Comparison of ENCODE assay signal across 14 cellular contexts in the genomic region with DNA sequence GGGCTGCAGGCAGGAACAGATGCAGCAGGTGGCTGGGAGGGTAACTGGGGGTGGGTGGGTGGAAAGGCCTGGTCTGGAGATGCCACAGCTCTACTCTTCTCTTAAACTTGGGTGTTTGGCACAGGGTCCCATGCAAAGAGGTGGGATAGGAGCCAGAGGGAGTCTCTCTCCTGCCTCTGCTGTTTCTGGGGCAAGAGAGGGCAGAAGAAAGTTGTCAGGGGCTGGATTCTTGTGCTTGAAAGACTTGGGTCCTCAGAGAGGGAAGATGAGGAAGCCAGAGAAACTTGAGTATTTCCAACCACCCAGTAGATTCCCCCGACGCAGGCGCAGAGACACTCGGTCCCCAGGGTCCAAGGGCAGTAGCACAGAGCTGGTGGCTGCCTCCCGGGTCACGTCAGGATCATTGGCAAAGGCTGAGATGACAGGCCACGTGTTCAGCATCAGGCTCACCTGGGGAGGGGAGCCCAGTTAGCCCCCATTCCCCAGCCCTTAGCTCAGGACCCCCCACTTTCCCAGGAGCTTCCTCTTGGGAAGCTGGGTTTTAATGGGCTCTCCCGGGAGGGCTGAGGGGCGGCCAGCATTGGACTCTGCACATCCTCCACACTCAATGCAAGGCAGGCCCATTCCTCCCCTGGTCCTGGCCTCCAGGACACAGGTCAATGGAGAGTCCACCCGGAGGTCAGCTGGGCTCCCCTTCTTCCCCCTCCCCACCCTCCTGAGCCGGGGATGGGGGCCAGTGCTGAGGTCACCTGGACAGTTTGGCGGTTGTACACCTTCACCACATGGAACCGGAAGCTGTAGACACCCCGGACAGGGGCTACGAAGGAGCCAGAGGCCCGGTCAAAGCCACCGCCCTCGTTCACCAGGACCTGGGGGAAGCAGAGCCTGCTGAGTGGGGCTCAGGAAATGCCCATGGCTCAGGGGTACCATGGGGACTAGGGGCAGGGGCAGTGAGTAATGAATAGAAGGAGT. TPM values are rescaled to one million over a fixed set of nuclear protein-coding genes. Genes with fewer than 3 reads are reported as not detected.
A peak's percentile ranks its signal among the peaks of the same experiment; 100 is the strongest.
DNase-seq lines count a peak whose midpoint lies in the region; ATAC-seq, FAIRE-seq and TF ChIP-seq lines count a peak whose summit lies in the region.
"Had no signal": no experiment of that assay in that cellular context is flagged by ENCODE, and none has a peak within 500 bp of the region (broad histone marks: within the 10 kb centered on the region; RNA-seq: fewer than 3 reads in every experiment).

No MANE protein-coding gene starts in this region.

- no peaks in the 10 kb centered on the region for H3K27me3 ChIP-seq in right cardiac atrium (ENCODE audit: control insufficient read depth, insufficient read depth)
- peaks cover 4% of the 10 kb centered on the region for H3K27me3 ChIP-seq in astrocyte (ENCODE audit: insufficient read depth, low read length)
- H3K27me3 ChIP-seq in muscle layer of duodenum (ENCODE audit: low read depth, low read length) = no peaks in the 10 kb centered on the region
- H3K27me3 ChIP-seq in vagina = no peaks in the 10 kb centered on the region

- no peak overlapping the region for H3K27ac ChIP-seq in right cardiac atrium (ENCODE audit: low read length)
- H3K27ac ChIP-seq in astrocyte (ENCODE audit: low read depth, low read length) = no peak overlapping the region
- peak overlapping the region; percentile 32 for H3K27ac ChIP-seq in muscle layer of duodenum (ENCODE audit: low read length)
- peak overlapping the region; percentile 92 for H3K27ac ChIP-seq in vagina

- ATAC-seq in right cardiac atrium = no peak
- no peak for ATAC-seq in Right ventricle myocardium superior (ENCODE audit: poor library complexity)
- no peak for ATAC-seq in HG03196 (IDR thresholded peaks at IDR 0.05; ENCODE audit: unreplicated experiment)
- ATAC-seq: SK-N-SH treated with all-trans-retinoic acid at 6 μM for 48 hours had no signal

- DNase-seq in right cardiac atrium (peak in 2 of 3 donors; percentile 57 to 61), Right ventricle myocardium superior (no peak), astrocyte (ENCODE audit: low read depth) (no peak), vagina (ENCODE audit: extremely low spot score in 2 of 2) (peak; percentile 84 to 86), NCI-H2107 treated with DMSO at 0.1 percent for 48 hours (lab: John Stamatoyannopoulos, UW; ENCODE audit: unreplicated experiment) (no peak), GF-D8 (lab: John Stamatoyannopoulos, UW) (no peak)
- DNase-seq: amniotic stem cell, cortex of kidney, mammary epithelial cell had no signal

- H3K36me3 ChIP-seq in astrocyte (ENCODE audit: insufficient read depth, low read length) = peaks cover 6% of the 10 kb centered on the region
- H3K36me3 ChIP-seq in muscle layer of duodenum (ENCODE audit: control insufficient read depth in 1 of 2, insufficient read depth in 2 of 2, low read length in 2 of 2) = peaks cover 5 to 8% of the 10 kb centered on the region in 2 donors
- peaks cover 0 to 11% of the 10 kb centered on the region in 2 donors for H3K36me3 ChIP-seq in vagina

- peaks cover 2% of the 10 kb centered on the region for H3K27me3 Mint-ChIP-seq in astrocyte (ENCODE audit: low read depth, unreplicated experiment)

- no peak overlapping the region for H3K9ac ChIP-seq in astrocyte (ENCODE audit: low read length)

- peak overlapping the region; percentile 54 for H3K4me3 Mint-ChIP-seq in astrocyte (ENCODE audit: unreplicated experiment)

- no peaks in the 10 kb centered on the region for H3K36me3 Mint-ChIP-seq in astrocyte (ENCODE audit: low read depth, unreplicated experiment)

- H3K9me3 ChIP-seq in right cardiac atrium (ENCODE audit: control insufficient read depth, low read length) (no peaks in the 10 kb centered on the region), astrocyte (ENCODE audit: insufficient read depth, low read depth, low read length) (no peaks in the 10 kb centered on the region), muscle layer of duodenum (ENCODE audit: control insufficient read depth in 1 of 2, low read length in 2 of 2) (no peaks in the 10 kb centered on the region), vagina (no peaks in the 10 kb centered on the region)
- H3K9me3 ChIP-seq: HAP-1 had no signal

- no peak for FAIRE-seq in astrocyte (lab: Jason Lieb, UNC)

- H3K79me2 ChIP-seq in astrocyte (ENCODE audit: insufficient read depth, low read length) = peaks cover 28% of the 10 kb centered on the region

- H3K4me2 ChIP-seq in astrocyte (ENCODE audit: low read length) = no peak overlapping the region

- no peaks in the 10 kb centered on the region for H3K9me3 Mint-ChIP-seq in astrocyte (ENCODE audit: unreplicated experiment)

- TF ChIP-seq CTCF in astrocyte (IDR thresholded peaks at IDR 0.05; ENCODE audit: insufficient read depth, low read depth, low read length) = no peak
- no peak for TF ChIP-seq CTCF in vagina (IDR thresholded peaks at IDR 0.05)

- H3K4me1 ChIP-seq in right cardiac atrium (ENCODE audit: control insufficient read depth, insufficient read depth, low read length) (no peaks in the 10 kb centered on the region), astrocyte (ENCODE audit: insufficient read depth, low read length) (peaks cover 31% of the 10 kb centered on the region), muscle layer of duodenum (ENCODE audit: control insufficient read depth in 1 of 2, insufficient read depth in 2 of 2, low read length in 2 of 2) (peaks cover 19 to 22% of the 10 kb centered on the region in 2 donors), vagina (peaks cover 57% of the 10 kb centered on the region)

- H3K27ac Mint-ChIP-seq in astrocyte (ENCODE audit: unreplicated experiment) = no peak overlapping the region

- H2AFZ ChIP-seq in astrocyte (ENCODE audit: low read depth, low read length) = no peak overlapping the region

- peaks cover 23% of the 10 kb centered on the region for H3K4me1 Mint-ChIP-seq in astrocyte (ENCODE audit: low read depth, unreplicated experiment)

- intact Hi-C loops in right cardiac atrium (cut with DNase I) (loop anchor here in 1 of 4 donors (2.0 kb wide), 1 partner anchor 95 kb away; no protein-coding TSS in a partner anchor), Right ventricle myocardium superior (cut with DNase I) (no loop called here), vagina (cut with DNase I) (no loop called here)

- H3K4me3 ChIP-seq in right cardiac atrium (ENCODE audit: low read length) (no peak overlapping the region), astrocyte (ENCODE audit: insufficient read depth, low read depth, low read length) (no peak overlapping the region), muscle layer of duodenum (ENCODE audit: low read depth in 1 of 2, low read length in 2 of 2) (no peak overlapping the region), vagina (no peak overlapping the region)
- H3K4me3 ChIP-seq: HAP-1 had no signal

- TF ChIP-seq POLR2A in vagina (IDR thresholded peaks at IDR 0.05) = no peak

- 87% methylated on average over 18 of the region's 18 CpGs for WGBS in right cardiac atrium

- peaks cover 22% of the 10 kb centered on the region for H4K20me1 ChIP-seq in astrocyte (ENCODE audit: insufficient read depth, low read length)

RNA-seq across cellular contexts. Expression of gene CBLN3, which starts 1.6 kb away (rescaled TPM):
- total RNA-seq in right cardiac atrium (1 to 10 TPM; 1.6 to 3.1 (median 2.7) TPM), Right ventricle myocardium superior (0.65 TPM), astrocyte (3.9 and 5.4 TPM in 2 replicates), vagina (1.7 TPM)
- polyA plus RNA-seq in right cardiac atrium = 1.3 TPM
- total RNA-seq: Daoy had no signal

RNA-seq across cellular contexts. Expression of gene KHNYN, which starts 1.9 kb away (rescaled TPM):
- total RNA-seq in right cardiac atrium (10 to 100 TPM; 23.4 to 27.7 (median 26.0) TPM), Right ventricle myocardium superior (22.5 TPM), astrocyte (45.5 and 50.5 TPM in 2 replicates), vagina (41.7 TPM)
- polyA plus RNA-seq in right cardiac atrium = 19.1 TPM

RNA-seq across cellular contexts. Expression of gene SDR39U1, which starts 14.8 kb away (rescaled TPM):
- 100 to 1,000 TPM in 1 of 4 donors, 10 to 100 TPM in 3; 74.6 to 101 (median 94.4) TPM for total RNA-seq in right cardiac atrium
- polyA plus RNA-seq in right cardiac atrium = 128 TPM
- total RNA-seq in Right ventricle myocardium superior = 84.7 TPM
- total RNA-seq in astrocyte = 27.6 and 28.1 TPM in 2 replicates
- 43.2 TPM for total RNA-seq in vagina

RNA-seq across cellular contexts. Expression of gene NYNRIN, which starts 29.0 kb away (rescaled TPM):
- total RNA-seq in right cardiac atrium (10 to 100 TPM in 2 of 4 donors, 1 to 10 TPM in 2; 9.3 to 12.0 (median 10.5) TPM), Right ventricle myocardium superior (8.8 TPM), astrocyte (25.4 and 32.0 TPM in 2 replicates), vagina (14.7 TPM)
- polyA plus RNA-seq in right cardiac atrium = 5.1 TPM

RNA-seq across cellular contexts. Expression of gene NFATC4, which starts 59.8 kb away (rescaled TPM):
- total RNA-seq in right cardiac atrium (10 to 100 TPM; 15.7 to 40.0 (median 31.0) TPM), Right ventricle myocardium superior (25.6 TPM), astrocyte (61.9 and 73.9 TPM in 2 replicates), vagina (47.9 TPM)
- polyA plus RNA-seq in right cardiac atrium = 25.8 TPM

Comparison
In these comparisons a context has a peak if more than half of its experiments do, and no peak if none do; other contexts are left out.
1. DNase-seq: peak in right cardiac atrium (2 of 3) and vagina (2 of 2); none in Right ventricle myocardium superior (single experiment), astrocyte (single experiment), NCI-H2107 treated with DMSO at 0.1 percent for 48 hours (single experiment) and GF-D8 (single experiment).
2. H3K27ac ChIP-seq: peak in muscle layer of duodenum (single experiment) and vagina (single experiment); none in right cardiac atrium (single experiment) and astrocyte (single experiment).